Comparison of ENCODE assay signal across 33 cellular contexts in the genomic region with DNA sequence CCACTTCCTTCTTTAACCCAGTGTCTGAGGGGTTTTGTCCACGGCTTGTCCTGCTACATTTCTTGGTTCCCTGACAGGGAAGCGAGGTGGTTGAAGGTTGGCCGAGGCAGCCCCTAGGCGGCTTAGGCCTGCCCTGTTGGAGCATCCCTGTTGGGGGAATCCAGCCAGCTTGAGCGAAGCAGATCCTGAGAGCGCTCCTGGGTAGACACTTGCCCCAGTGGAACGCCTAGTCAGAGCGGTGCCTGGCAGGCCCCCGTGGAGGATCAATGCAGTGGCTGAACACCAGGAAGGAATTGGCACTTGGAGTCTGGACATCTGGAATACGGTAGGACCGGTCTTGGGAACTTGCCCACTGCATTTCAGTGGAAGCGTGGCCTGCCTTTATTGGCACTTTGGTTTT.
"Had no signal": no experiment of that assay in that cellular context is flagged by ENCODE, and none has a peak within 500 bp of the region (broad histone marks: within the 10 kb centered on the region; RNA-seq: fewer than 3 reads in every experiment).

No MANE protein-coding gene starts in this region.

- DNase-seq: activated effector memory CD4-positive, alpha-beta T cell treated with anti-CD3 and anti-CD28 coated beads, Interleukin-2, amount 50 U/mL, for 16 hours; activated effector memory CD4-positive, alpha-beta T cell treated with Interleukin-2 at 50 U/mL for 16 hours; activated gamma-delta T cell; activated gamma-delta T cell treated with Interleukin-2 at 50 U/mL for 16 hours; activated naive CD4-positive, alpha-beta T cell; activated naive CD4-positive, alpha-beta T cell treated with anti-CD3 and anti-CD28 coated beads for 36 hours; activated naive CD4-positive, alpha-beta T cell treated with anti-CD3 and anti-CD28 coated beads, Interleukin-2, amount 10 ng/mL, durations not matched to agents 7 days and 5 days; activated naive CD4-positive, alpha-beta T cell treated with anti-CD3 and anti-CD28 coated beads, Interleukin-2, amount 50 U/mL, for 16 hours; activated naive CD8-positive, alpha-beta T cell treated with anti-CD3 and anti-CD28 coated beads for 36 hours; activated naive CD8-positive, alpha-beta T cell treated with anti-CD3 and anti-CD28 coated beads, Interleukin-2, amount 10 ng/mL, durations not matched to agents 7 days and 5 days; activated naive CD8-positive, alpha-beta T cell treated with anti-CD3 and anti-CD28 coated beads, Interleukin-2, amount 50 U/mL, for 24 hours; activated T-cell treated with anti-CD3 and anti-CD28 coated beads, Interleukin-2, amount 50 U/mL, for 1 hour; activated T-cell treated with anti-CD3 and anti-CD28 coated beads, Interleukin-2, amount 50 U/mL, for 24 hours; activated T-cell treated with anti-CD3 and anti-CD28 coated beads, Interleukin-2, amount 50 U/mL, for 4 hours; activated T-cell treated with anti-CD3 and anti-CD28 coated beads, Interleukin-2, amount 50 U/mL, for 48 hours; activated T-cell treated with anti-CD3 and anti-CD28 coated beads, Interleukin-2, amount 50 U/mL, for 72 hours; adrenal gland; amniotic stem cell; amygdala; anterior cingulate cortex; aorta; body of pancreas; brain microvascular endothelial cell; caudate nucleus; central memory CD4-positive, alpha-beta T cell; cerebellar nuclear complex had no signal

- ATAC-seq: activated naive CD4-positive, alpha-beta T cell treated with anti-CD3 and anti-CD28 coated beads, Interleukin-2, amount 50 U/mL, for 72 hours; activated naive CD8-positive, alpha-beta T cell treated with anti-CD3 and anti-CD28 coated beads, Interleukin-2, amount 50 U/mL, for 24 hours; activated T-cell treated with anti-CD3 and anti-CD28 coated beads, Interleukin-2, amount 50 U/mL, for 4 hours; activated T-cell treated with anti-CD3 and anti-CD28 coated beads, Interleukin-2, amount 50 U/mL, for 72 hours; activated T-helper 17 cell treated with anti-CD3 and anti-CD28 coated beads, Interleukin-2, amount 50 U/mL, for 72 hours; body of pancreas had no signal

- H3K9me3 ChIP-seq: body of pancreas had no signal

- H3K36me3 ChIP-seq: adrenal gland, ascending aorta, brain microvascular endothelial cell, breast epithelium, cardiac muscle cell had no signal

- FAIRE-seq: astrocyte, bronchial epithelial cell had no signal

- H3K4me3 ChIP-seq: adrenal gland, ascending aorta, body of pancreas, breast epithelium, cardiac muscle cell had no signal

- H3K27ac ChIP-seq: adrenal gland, ascending aorta, body of pancreas, brain microvascular endothelial cell, breast epithelium, cardiac muscle cell had no signal

- H3K27me3 ChIP-seq: adrenal gland, ascending aorta, body of pancreas, brain microvascular endothelial cell, breast epithelium, cardiac muscle cell had no signal

- H3K4me1 ChIP-seq: adrenal gland, ascending aorta, body of pancreas, breast epithelium had no signal
